Comparison of ENCODE assay signal across 16 cellular contexts in genomic region chr3:157868168-157868567, GRCh38.
DNase-seq lines count a peak whose midpoint lies in the region; ATAC-seq and TF ChIP-seq lines count a peak whose summit lies in the region.
"Had no signal": no experiment of that assay in that cellular context is flagged by ENCODE, and none has a peak within 500 bp of the region (broad histone marks: within the 10 kb centered on the region; RNA-seq: fewer than 3 reads in every experiment).

No MANE protein-coding gene starts in this region.

- H3K4me3 Mint-ChIP-seq in activated CD8-positive, alpha-beta memory T cell treated with anti-CD3 and anti-CD28 coated beads, Interleukin-2, amount 10 ng/mL, durations not matched to agents 7 days and 5 days: no peak overlapping the region
- H3K4me3 Mint-ChIP-seq in natural killer cell: no peak overlapping the region
- H3K4me3 Mint-ChIP-seq: activated CD8-positive, alpha-beta T cell treated with anti-CD3 and anti-CD28 coated beads, Interleukin-2, amount 10 ng/mL, durations not matched to agents 7 days and 5 days; stimulated activated naive CD8-positive, alpha-beta T cell treated with anti-CD3 and anti-CD28 coated beads, Interleukin-15, Interleukin-2, amounts not matched to agents 100 ng/mL and 50 ng/mL, for 24 hours had no signal

- WGBS in esophagus squamous epithelium, 2 donors: 35 to 36% methylated on average over 1 of the region's 1 CpG

- H3K4me3 ChIP-seq in AG04449 (ENCODE audit: low read depth, low read length): no peak overlapping the region
- no peak overlapping the region for H3K4me3 ChIP-seq in esophagus squamous epithelium
- H3K4me3 ChIP-seq: A549, cardiac muscle cell, lung had no signal

- H3K27ac ChIP-seq in esophagus squamous epithelium: peak overlapping the region in 3 of 4 donors; percentile 20 to 57 (median 47)
- H3K27ac ChIP-seq: A549, cardiac muscle cell had no signal

- CTCF ChIA-PET in AG04449 (lab: Yijun Ruan, JAX): no interaction called here
- CTCF ChIA-PET in activated CD8-positive, alpha-beta memory T cell treated with anti-CD3 and anti-CD28 coated beads, Interleukin-2, amount 10 ng/mL, durations not matched to agents 7 days and 5 days (lab: Charles Lee): no interaction called here

- intact Hi-C loops in esophagus squamous epithelium (cut with DNase I): no loop called here
- intact Hi-C loops in natural killer cell (cut with micrococcal nuclease): no loop called here

- no peak for TF ChIP-seq POLR2A in esophagus squamous epithelium (IDR thresholded peaks at IDR 0.05)

- H3K9me3 ChIP-seq in esophagus squamous epithelium: no peaks in the 10 kb centered on the region
- H3K9me3 ChIP-seq: A549 had no signal

- H3K4me1 Mint-ChIP-seq in activated CD8-positive, alpha-beta memory T cell treated with anti-CD3 and anti-CD28 coated beads, Interleukin-2, amount 10 ng/mL, durations not matched to agents 7 days and 5 days: no peaks in the 10 kb centered on the region
- H3K4me1 Mint-ChIP-seq in natural killer cell: no peaks in the 10 kb centered on the region

- DNase-seq in AG04449 (ENCODE audit: low read depth, low spot score) (peak; percentile 75), M059J (ENCODE audit: low read depth) (peak; percentile 36), esophagus squamous epithelium (lab: John Stamatoyannopoulos, UW) (no peak), iris pigment epithelial cell (ENCODE audit: low read depth) (peak; percentile 38), islet precursor cell (no peak), natural killer cell (no peak)
- DNase-seq in activated T-cell treated with anti-CD3 and anti-CD28 coated beads, Interleukin-2, amount 50 U/mL, for 1 hour: no peak
- no peak for DNase-seq in activated CD8-positive, alpha-beta memory T cell treated with anti-CD3 and anti-CD28 coated beads, Interleukin-2, amount 10 ng/mL, durations not matched to agents 7 days and 5 days
- DNase-seq: activated CD8-positive, alpha-beta T cell treated with anti-CD3 and anti-CD28 coated beads, Interleukin-2, amount 10 ng/mL, durations not matched to agents 7 days and 5 days; activated effector memory CD4-positive, alpha-beta T cell treated with Interleukin-2 at 50 U/mL for 16 hours; MM.1S; NK-92 treated with Interleukin-12 subunit alpha and Interleukin-12 subunit beta, amount 100 ng/mL, for 24 hours had no signal

- POLR2A ChIA-PET in AG04449 (lab: Yijun Ruan, JAX): no interaction called here

- no peaks in the 10 kb centered on the region for H3K4me1 ChIP-seq in esophagus squamous epithelium
- H3K4me1 ChIP-seq: A549 had no signal

- no peaks in the 10 kb centered on the region for H3K27me3 ChIP-seq in esophagus squamous epithelium
- H3K27me3 ChIP-seq: cardiac muscle cell had no signal

- no peaks in the 10 kb centered on the region for H3K36me3 Mint-ChIP-seq in activated CD8-positive, alpha-beta memory T cell treated with anti-CD3 and anti-CD28 coated beads, Interleukin-2, amount 10 ng/mL, durations not matched to agents 7 days and 5 days
- no peaks in the 10 kb centered on the region for H3K36me3 Mint-ChIP-seq in natural killer cell

- no peaks in the 10 kb centered on the region for H3K36me3 ChIP-seq in esophagus squamous epithelium
- H3K36me3 ChIP-seq: cardiac muscle cell had no signal

- ATAC-seq in activated CD8-positive, alpha-beta memory T cell treated with anti-CD3 and anti-CD28 coated beads, Interleukin-2, amount 10 ng/mL, durations not matched to agents 7 days and 5 days: no peak
- ATAC-seq in natural killer cell: no peak
- ATAC-seq: A549; activated CD8-positive, alpha-beta T cell treated with anti-CD3 and anti-CD28 coated beads, Interleukin-2, amount 10 ng/mL, durations not matched to agents 7 days and 5 days had no signal

- TF ChIP-seq CTCF in AG04449 (IDR thresholded peaks at IDR 0.05; ENCODE audit: insufficient read depth, low read length, missing control alignments): no peak
- TF ChIP-seq CTCF in esophagus squamous epithelium (IDR thresholded peaks at IDR 0.05): no peak
- no peak for TF ChIP-seq CTCF in natural killer cell (IDR thresholded peaks at IDR 0.05)

- H3K27me3 Mint-ChIP-seq in activated CD8-positive, alpha-beta memory T cell treated with anti-CD3 and anti-CD28 coated beads, Interleukin-2, amount 10 ng/mL, durations not matched to agents 7 days and 5 days: no peaks in the 10 kb centered on the region
- no peaks in the 10 kb centered on the region for H3K27me3 Mint-ChIP-seq in natural killer cell (ENCODE audit: low read depth in 2 of 2)
- H3K27me3 Mint-ChIP-seq: stimulated activated naive CD8-positive, alpha-beta T cell treated with anti-CD3 and anti-CD28 coated beads, Interleukin-15, Interleukin-2, amounts not matched to agents 100 ng/mL and 50 ng/mL, for 24 hours had no signal

- H3K27ac Mint-ChIP-seq in activated CD8-positive, alpha-beta memory T cell treated with anti-CD3 and anti-CD28 coated beads, Interleukin-2, amount 10 ng/mL, durations not matched to agents 7 days and 5 days: no peak overlapping the region
- H3K27ac Mint-ChIP-seq in natural killer cell: no peak overlapping the region
- H3K27ac Mint-ChIP-seq: activated CD8-positive, alpha-beta T cell treated with anti-CD3 and anti-CD28 coated beads, Interleukin-2, amount 10 ng/mL, durations not matched to agents 7 days and 5 days; stimulated activated naive CD8-positive, alpha-beta T cell treated with anti-CD3 and anti-CD28 coated beads, Interleukin-15, Interleukin-2, amounts not matched to agents 100 ng/mL and 50 ng/mL, for 24 hours had no signal

- no peaks in the 10 kb centered on the region for H3K9me3 Mint-ChIP-seq in activated CD8-positive, alpha-beta memory T cell treated with anti-CD3 and anti-CD28 coated beads, Interleukin-2, amount 10 ng/mL, durations not matched to agents 7 days and 5 days (ENCODE audit: low read depth)
- no peaks in the 10 kb centered on the region for H3K9me3 Mint-ChIP-seq in natural killer cell
- H3K9me3 Mint-ChIP-seq: stimulated activated naive CD8-positive, alpha-beta T cell treated with anti-CD3 and anti-CD28 coated beads, Interleukin-15, Interleukin-2, amounts not matched to agents 100 ng/mL and 50 ng/mL, for 24 hours had no signal

Comparison
In these comparisons a context has a peak if more than half of its experiments do, and no peak if none do; other contexts are left out.
1. DNase-seq: peak in AG04449 (single experiment), M059J (single experiment) and iris pigment epithelial cell (single experiment); none in esophagus squamous epithelium (single experiment), islet precursor cell (single experiment), activated T-cell treated with anti-CD3 and anti-CD28 coated beads, Interleukin-2, amount 50 U/mL, for 1 hour (single experiment), activated CD8-positive, alpha-beta memory T cell treated with anti-CD3 and anti-CD28 coated beads, Interleukin-2, amount 10 ng/mL, durations not matched to agents 7 days and 5 days (single experiment) and natural killer cell (single experiment).